ENCODE assay signal across 28 cellular contexts in the genomic region with DNA sequence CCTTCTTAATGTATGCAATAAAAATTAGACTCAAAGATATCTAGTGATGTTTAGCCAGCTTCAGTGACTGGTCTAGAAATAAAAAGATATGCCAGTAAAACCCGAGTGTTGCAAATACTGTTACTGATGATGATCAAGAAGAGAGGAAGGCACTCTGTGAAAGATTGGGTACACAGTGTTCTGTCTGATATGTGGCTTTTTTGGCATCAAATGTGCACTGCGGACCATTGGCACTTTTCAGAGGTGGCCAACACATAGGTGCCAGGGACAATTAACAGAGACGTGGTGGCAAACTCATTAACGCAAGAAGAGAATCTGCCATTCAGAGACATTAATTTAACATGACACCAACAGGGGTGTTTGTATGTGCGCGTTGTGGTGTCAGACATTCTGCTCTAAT.
"Had no signal": no experiment of that assay in that cellular context is flagged by ENCODE, and none has a peak within 500 bp of the region (broad histone marks: within the 10 kb centered on the region; RNA-seq: fewer than 3 reads in every experiment).

No MANE protein-coding gene starts in this region.

- H3K36me3 ChIP-seq: brain microvascular endothelial cell, colonic mucosa, gastrocnemius medialis, WERI-Rb-1 had no signal

- DNase-seq: activated B cell treated with CpG ODN at 0.5 μM for 24 hours; activated CD4-positive, alpha-beta T cell treated with anti-CD3 and anti-CD28 coated beads for 48 hours; activated CD4-positive, alpha-beta T cell treated with anti-CD3 and anti-CD28 coated beads, Interleukin-2, amount 50 U/mL, for 1 hour; activated CD4-positive, alpha-beta T cell treated with anti-CD3 and anti-CD28 coated beads, Interleukin-2, amount 50 U/mL, for 48 hours; activated CD8-positive, alpha-beta memory T cell treated with anti-CD3 and anti-CD28 coated beads for 24 hours; activated CD8-positive, alpha-beta T cell treated with anti-CD3 and anti-CD28 coated beads for 36 hours; activated effector memory CD4-positive, alpha-beta T cell treated with Interleukin-2 at 50 U/mL for 16 hours; activated gamma-delta T cell treated with Interleukin-2 at 50 U/mL for 16 hours; activated naive CD4-positive, alpha-beta T cell treated with anti-CD3 and anti-CD28 coated beads, Interleukin-2, amount 50 U/mL, for 16 hours; activated naive CD4-positive, alpha-beta T cell treated with Interleukin-2 at 50 U/mL for 16 hours; activated T-cell treated with anti-CD3 and anti-CD28 coated beads, Interleukin-2, amount 50 U/mL, for 4 hours; amniotic stem cell; anterior cingulate cortex; brain microvascular endothelial cell; caudate nucleus; cerebellar nuclear complex; colonic mucosa; effector CD8-positive, alpha-beta T cell; foreskin fibroblast; gastrocnemius medialis; glutamatergic neuron; T-helper 1 cell; T-helper 17 cell; T1000; WERI-Rb-1 had no signal

- H3K4me1 ChIP-seq: colonic mucosa, gastrocnemius medialis had no signal

- H3K9me3 ChIP-seq: colonic mucosa, gastrocnemius medialis had no signal

- ATAC-seq: activated CD4-positive, CD25-positive, alpha-beta regulatory T cell treated with anti-CD3 and anti-CD28 coated beads, Interleukin-2, amount 50 U/mL, for 24 hours; activated CD8-positive, alpha-beta T cell treated with anti-CD3 and anti-CD28 coated beads for 36 hours; activated T-cell treated with anti-CD3 and anti-CD28 coated beads, Interleukin-2, amount 50 U/mL, for 4 hours; activated T-helper 17 cell treated with anti-CD3 and anti-CD28 coated beads, Interleukin-2, amount 50 U/mL, for 72 hours; esophagus mucosa; gastrocnemius medialis; T-helper 17 cell had no signal

- H3K4me3 ChIP-seq: colonic mucosa, gastrocnemius medialis had no signal

- H3K27ac ChIP-seq: brain microvascular endothelial cell, colonic mucosa, gastrocnemius medialis, WERI-Rb-1 had no signal

- H3K27me3 ChIP-seq: brain microvascular endothelial cell, colonic mucosa, gastrocnemius medialis had no signal
